21 cellular contexts compared by ENCODE assay signal in the genomic region with DNA sequence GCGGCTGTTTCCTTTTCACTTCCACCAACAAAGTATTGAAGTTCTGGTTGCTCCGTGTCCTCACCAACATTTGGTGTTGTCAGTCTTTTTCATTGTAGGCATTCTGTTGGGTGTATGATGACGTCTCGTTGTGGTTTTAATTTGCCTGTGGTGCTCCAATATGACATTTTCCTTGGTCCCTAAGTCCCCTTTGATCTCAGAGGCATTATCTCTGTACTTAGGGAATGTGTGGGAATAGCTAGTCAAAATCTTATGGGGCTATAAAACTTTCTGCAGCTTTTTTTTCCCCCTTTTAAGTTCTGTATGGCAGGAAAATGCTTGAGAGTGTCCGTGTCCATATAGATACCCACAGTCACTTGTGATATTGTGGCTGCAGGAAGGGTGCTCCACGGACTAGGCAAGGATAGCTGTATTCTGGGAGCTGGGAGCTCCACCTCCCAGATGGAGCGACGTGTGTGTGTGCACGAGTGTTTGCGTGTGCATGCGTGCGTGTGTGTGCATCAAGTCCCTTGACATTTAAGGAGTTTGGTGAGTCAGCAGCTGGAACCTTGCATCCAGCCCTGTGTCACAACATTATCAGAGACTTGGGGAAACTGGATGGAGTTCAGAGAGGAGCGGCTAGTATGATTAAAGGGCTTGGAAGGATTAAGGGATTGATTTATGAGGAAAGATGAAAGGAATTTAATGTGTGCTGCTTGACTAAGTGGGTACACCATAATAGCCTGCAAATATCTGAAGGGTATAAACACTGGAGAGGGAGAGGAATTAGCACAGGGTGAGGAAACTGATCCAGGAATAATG.
A peak's percentile ranks its signal among the peaks of the same experiment; 100 is the strongest.
DNase-seq lines count a peak whose midpoint lies in the region; ATAC-seq, FAIRE-seq and TF ChIP-seq lines count a peak whose summit lies in the region.
"Had no signal": no experiment of that assay in that cellular context is flagged by ENCODE, and none has a peak within 500 bp of the region (broad histone marks: within the 10 kb centered on the region; RNA-seq: fewer than 3 reads in every experiment).

No MANE protein-coding gene starts in this region.

- DNase-seq in HCT116 (ENCODE audit: low read depth, low spot score) = peak; percentile 78
- DNase-seq in bronchial epithelial cell (ENCODE audit: low read depth) = peak; percentile 5
- no peak for DNase-seq in mesothelial cell of epicardium (ENCODE audit: low spot score in 2 of 2, unreplicated experiment in 2 of 2)
- DNase-seq in G401 (ENCODE audit: low spot score) = no peak
- no peak for DNase-seq in activated T-cell treated with anti-CD3 and anti-CD28 coated beads for 4 hours
- DNase-seq in NCI-H1105 treated with DMSO at 0.1 percent for 48 hours (lab: John Stamatoyannopoulos, UW) = no peak
- no peak for DNase-seq in NCI-H446 treated with DMSO at 0.1 percent for 48 hours (lab: John Stamatoyannopoulos, UW)
- DNase-seq: activated CD4-positive, alpha-beta T cell treated with anti-CD3 and anti-CD28 coated beads for 48 hours; activated T-cell treated with anti-CD3 and anti-CD28 coated beads, Interleukin-2, amount 50 U/mL, for 48 hours; effector memory CD8-positive, alpha-beta T cell; KBM-7; NCI-H2081 treated with DMSO at 0.1 percent for 48 hours; nucleus accumbens; OCI-M1; stimulated activated CD8-positive, alpha-beta memory T cell treated with anti-CD3 and anti-CD28 coated beads, Interleukin-4, amount 100 ng/mL, for 48 hours; T-helper 1 cell; upper lobe of left lung had no signal

- peaks cover 14% of the 10 kb centered on the region for H3K4me1 ChIP-seq in ACC112 (ENCODE audit: control insufficient read depth, insufficient read depth, low read length, unreplicated experiment)
- peaks cover 14 to 33% of the 10 kb centered on the region in 2 experiments for H3K4me1 ChIP-seq in HCT116 (ENCODE audit: control insufficient read depth in 1 of 2, insufficient read depth in 2 of 2, low read length in 2 of 2)

- peaks cover 9% of the 10 kb centered on the region for H3K9me3 Mint-ChIP-seq in mesothelial cell of epicardium

- no peak for TF ChIP-seq RAD21 in HCT116 (IDR thresholded peaks at IDR 0.05; ENCODE audit: low read depth)

- H3K36me3 ChIP-seq in ACC112 (ENCODE audit: insufficient read depth, low read length) = no peaks in the 10 kb centered on the region
- no peaks in the 10 kb centered on the region for H3K36me3 ChIP-seq in HCT116 (ENCODE audit: control insufficient read depth in 1 of 2, insufficient read depth in 2 of 2, low read length in 2 of 2)
- no peaks in the 10 kb centered on the region for H3K36me3 ChIP-seq in bronchial epithelial cell (ENCODE audit: control insufficient read depth, insufficient read depth, low read length)
- H3K36me3 ChIP-seq: upper lobe of left lung had no signal

- H3K4me3 Mint-ChIP-seq in mesothelial cell of epicardium = no peak overlapping the region
- H3K4me3 Mint-ChIP-seq: B cell; brain; effector memory CD8-positive, alpha-beta T cell had no signal

- H3K9ac ChIP-seq in HCT116 (ENCODE audit: low read length) = no peak overlapping the region

- no peaks in the 10 kb centered on the region for H3K36me3 Mint-ChIP-seq in mesothelial cell of epicardium
- H3K36me3 Mint-ChIP-seq: brain had no signal

- RAD21 ChIA-PET in HCT116 (lab: Charles Lee; ENCODE audit: low non-redundant PET in 1 of 2, low total read pairs in 2 of 2, uncharacterized antibody in 2 of 2, unreplicated experiment in 2 of 2) = no interaction called here

- H3K27ac Mint-ChIP-seq in mesothelial cell of epicardium = peak overlapping the region; percentile 48
- H3K27ac Mint-ChIP-seq: B cell; effector memory CD8-positive, alpha-beta T cell had no signal

- TF ChIP-seq POLR2A in HCT116 (IDR thresholded peaks at IDR 0.05; ENCODE audit: borderline replicate concordance, extremely low read depth, insufficient read depth, insufficient read length) = no peak

- in situ Hi-C loops in G401 (cut with HindIII; ENCODE audit: low sequenced_read_pairs) = no loop called here

- 0 out of 2 replicates have a peak overlapping the region, but pooled peaks have one; percentile 7 for H3K27ac ChIP-seq in ACC112 (ENCODE audit: low read depth, low read length)
- no peak overlapping the region for H3K27ac ChIP-seq in HCT116 (ENCODE audit: low read depth, low read length)
- H3K27ac ChIP-seq: upper lobe of left lung had no signal

- TF ChIP-seq CTCF in HCT116 (IDR thresholded peaks at IDR 0.05 in 2 of 3, conservative IDR thresholded peaks at IDR 0.05 in 1 of 3; ENCODE audit: borderline replicate concordance in 1 of 3, insufficient read depth in 1 of 3, low read depth in 2 of 3, low read length in 2 of 3) = no peak
- no peak for TF ChIP-seq CTCF in bronchial epithelial cell (IDR thresholded peaks at IDR 0.05; ENCODE audit: insufficient read depth, low read length, severe bottlenecking)
- TF ChIP-seq CTCF in mesothelial cell of epicardium (IDR thresholded peaks at IDR 0.05; ENCODE audit: unreplicated experiment) = no peak

- FAIRE-seq in bronchial epithelial cell (lab: Jason Lieb, UNC) = no peak
- FAIRE-seq: GM12878 had no signal

- H3K27me3 Mint-ChIP-seq in mesothelial cell of epicardium (ENCODE audit: low read depth) = peaks cover 30% of the 10 kb centered on the region

- H3K27me3 ChIP-seq in ACC112 (ENCODE audit: insufficient read depth, low read length) (no peaks in the 10 kb centered on the region), HCT116 (ENCODE audit: insufficient read depth, low read length) (no peaks in the 10 kb centered on the region), bronchial epithelial cell (ENCODE audit: control insufficient read depth, insufficient read depth, low read length) (no peaks in the 10 kb centered on the region)
- H3K27me3 ChIP-seq: upper lobe of left lung had no signal

- intact Hi-C loops in HCT116 (cut with micrococcal nuclease) = no loop called here

- ATAC-seq in HCT116 = peak; percentile 78
- ATAC-seq: effector memory CD8-positive, alpha-beta T cell; GM12878 had no signal

- H2AFZ ChIP-seq in ACC112 (ENCODE audit: low read length, unreplicated experiment) (no peak overlapping the region), HCT116 (ENCODE audit: low read depth, low read length, poor library complexity, severe bottlenecking) (peak overlapping the region; percentile 49)

- no peaks in the 10 kb centered on the region for H4K20me1 ChIP-seq in HCT116 (ENCODE audit: insufficient read depth)

- H3K9me3 ChIP-seq in HCT116 (ENCODE audit: control insufficient read depth in 1 of 2, insufficient read depth in 1 of 2, low read depth in 1 of 2, low read length in 2 of 2) = no peaks in the 10 kb centered on the region
- H3K9me3 ChIP-seq: upper lobe of left lung had no signal

- H3K4me1 Mint-ChIP-seq in mesothelial cell of epicardium = peaks cover 21% of the 10 kb centered on the region
- H3K4me1 Mint-ChIP-seq: B cell, brain had no signal

- no peak overlapping the region for H3K4me3 ChIP-seq in ACC112 (ENCODE audit: low read depth, low read length)
- H3K4me3 ChIP-seq in HCT116 (replicated peaks in 1 of 2; ENCODE audit: low read depth in 1 of 2, low read length in 2 of 2) = peak overlapping the region in 1 of 2 experiments; percentile 16; a peak in 2 of 4 replicates
- no peak overlapping the region for H3K4me3 ChIP-seq in bronchial epithelial cell (ENCODE audit: low read depth, low read length)
- H3K4me3 ChIP-seq: GM12878, upper lobe of left lung had no signal

- CTCF ChIA-PET in HCT116 (lab: Charles Lee) = no interaction called here

- POLR2A ChIA-PET in HCT116 (lab: Charles Lee) = no interaction called here

- H3K4me2 ChIP-seq in HCT116 (ENCODE audit: low read length) = peak overlapping the region; percentile 64

- H3K9me2 ChIP-seq in HCT116 (ENCODE audit: insufficient read depth) = no peaks in the 10 kb centered on the region

- no peaks in the 10 kb centered on the region for H3K79me2 ChIP-seq in ACC112 (ENCODE audit: control insufficient read depth, insufficient read depth, low read length, unreplicated experiment)
- H3K79me2 ChIP-seq in HCT116 (ENCODE audit: insufficient read depth, low read length) = no peaks in the 10 kb centered on the region

- no TSS peak for BruUV-seq in HCT116 (replicated peaks; lab: Mats Ljungman, UMichigan)

TF ChIP-seq in HCT116, 20 proteins besides CTCF, POLR2A, EP300 and RAD21 (continues in another document):
- peak; percentile 88 for TF ChIP-seq JUND (IDR thresholded peaks at IDR 0.05)
- no peak for TF ChIP-seq EZH2phosphoT487 (IDR thresholded peaks at IDR 0.05; ENCODE audit: borderline replicate concordance)
- peak; percentile 98 for TF ChIP-seq TCF7L2 (IDR thresholded peaks at IDR 0.05; ENCODE audit: borderline replicate concordance, extremely low read depth, insufficient read depth, insufficient read length)
- TF ChIP-seq, protein P1, sequence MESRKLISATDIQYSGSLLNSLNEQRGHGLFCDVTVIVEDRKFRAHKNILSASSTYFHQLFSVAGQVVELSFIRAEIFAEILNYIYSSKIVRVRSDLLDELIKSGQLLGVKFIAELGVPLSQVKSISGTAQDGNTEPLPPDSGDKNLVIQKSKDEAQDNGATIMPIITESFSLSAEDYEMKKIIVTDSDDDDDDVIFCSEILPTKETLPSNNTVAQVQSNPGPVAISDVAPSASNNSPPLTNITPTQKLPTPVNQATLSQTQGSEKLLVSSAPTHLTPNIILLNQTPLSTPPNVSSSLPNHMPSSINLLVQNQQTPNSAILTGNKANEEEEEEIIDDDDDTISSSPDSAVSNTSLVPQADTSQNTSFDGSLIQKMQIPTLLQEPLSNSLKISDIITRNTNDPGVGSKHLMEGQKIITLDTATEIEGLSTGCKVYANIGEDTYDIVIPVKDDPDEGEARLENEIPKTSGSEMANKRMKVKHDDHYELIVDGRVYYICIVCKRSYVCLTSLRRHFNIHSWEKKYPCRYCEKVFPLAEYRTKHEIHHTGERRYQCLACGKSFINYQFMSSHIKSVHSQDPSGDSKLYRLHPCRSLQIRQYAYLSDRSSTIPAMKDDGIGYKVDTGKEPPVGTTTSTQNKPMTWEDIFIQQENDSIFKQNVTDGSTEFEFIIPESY (IDR thresholded peaks at IDR 0.05; ENCODE audit: extremely low read depth, insufficient replicate concordance, low read length) = no peak
- peak; percentile 19; the same call in 1 of the 2 replicates for TF ChIP-seq POLR2AphosphoS5 (IDR thresholded peaks at IDR 0.05; ENCODE audit: low read depth, low read length)
- no peak for TF ChIP-seq ELF1 (IDR thresholded peaks at IDR 0.05; ENCODE audit: borderline replicate concordance, low read depth)
- TF ChIP-seq, protein P2, sequence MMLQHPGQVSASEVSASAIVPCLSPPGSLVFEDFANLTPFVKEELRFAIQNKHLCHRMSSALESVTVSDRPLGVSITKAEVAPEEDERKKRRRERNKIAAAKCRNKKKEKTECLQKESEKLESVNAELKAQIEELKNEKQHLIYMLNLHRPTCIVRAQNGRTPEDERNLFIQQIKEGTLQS (IDR thresholded peaks at IDR 0.05) = no peak
- TF ChIP-seq SRF (IDR thresholded peaks at IDR 0.05; ENCODE audit: low read depth) = peak; percentile 72
- peak; percentile 83 for TF ChIP-seq SP1 (IDR thresholded peaks at IDR 0.05; ENCODE audit: low read depth)
- TF ChIP-seq YY1 (IDR thresholded peaks at IDR 0.05; ENCODE audit: extremely low read depth, insufficient replicate concordance, low read depth, low read length) = no peak
- TF ChIP-seq EGR1 (IDR thresholded peaks at IDR 0.05; ENCODE audit: low read depth) = no peak
- TF ChIP-seq ZFX (IDR thresholded peaks at IDR 0.05) = no peak
- TF ChIP-seq EZH2 (IDR thresholded peaks at IDR 0.05) = no peak

Comparison
In these comparisons a context has a peak if more than half of its experiments do, and no peak if none do; other contexts are left out.
1. DNase-seq: peak in HCT116 (single experiment) and bronchial epithelial cell (single experiment); none in mesothelial cell of epicardium (0 of 2), G401 (single experiment), activated T-cell treated with anti-CD3 and anti-CD28 coated beads for 4 hours (single experiment), NCI-H1105 treated with DMSO at 0.1 percent for 48 hours (single experiment) and NCI-H446 treated with DMSO at 0.1 percent for 48 hours (single experiment).